Comparison of ENCODE assay signal across 11 cellular contexts in genomic region chrX:3037218-3037617, GRCh38. TPM values are rescaled to one million over a fixed set of nuclear protein-coding genes. Genes with fewer than 3 reads are reported as not detected.
"Had no signal": no experiment of that assay in that cellular context is flagged by ENCODE, and none has a peak within 500 bp of the region (broad histone marks: within the 10 kb centered on the region; RNA-seq: fewer than 3 reads in every experiment).

No MANE protein-coding gene starts in this region.

- H3K27me3 Mint-ChIP-seq: IgD-negative memory B cell had no signal

- ATAC-seq: HCT116, HepG2 had no signal

- H3K9me3 Mint-ChIP-seq: HFFc6 had no signal

- H3K27ac Mint-ChIP-seq: HFFc6 had no signal

- H3K36me3 Mint-ChIP-seq: IgD-negative memory B cell had no signal

- DNase-seq: GM23248, GOT3, H7, HFFc6 had no signal

- H3K9me3 ChIP-seq: HAP-1 had no signal

- H3K27ac ChIP-seq: GM23248, HL-60 had no signal

- H3K4me3 ChIP-seq: GM23248, HAP-1 had no signal

- H3K4me1 ChIP-seq: HAP-1 had no signal

- H3K36me3 ChIP-seq: HAP-1 had no signal

- H3K9ac ChIP-seq: GM23248 had no signal

- H3K4me3 Mint-ChIP-seq: HFFc6, IgD-negative memory B cell had no signal

RNA-seq across cellular contexts. Expression of gene ARSF, which starts 4.1 kb away (rescaled TPM):
- total RNA-seq: GM23248, H4, H7, HepG2, HFFc6, HT1080 had no signal
- polyA plus RNA-seq: GM23248, HepG2, IgD-negative memory B cell had no signal

RNA-seq across cellular contexts. Expression of gene ARSH, which starts 30.9 kb away (rescaled TPM):
- total RNA-seq: GM23248, H4, H7, HepG2, HFFc6, HT1080 had no signal
- polyA plus RNA-seq: GM23248, HepG2, IgD-negative memory B cell had no signal
